In genomic region chr17:68600123-68600880, GRCh38 we compare ENCODE assay signal across 8 cellular contexts. TPM values are rescaled to one million over a fixed set of nuclear protein-coding genes. Genes with fewer than 3 reads are reported as not detected.
DNase-seq lines count a peak whose midpoint lies in the region; ATAC-seq and TF ChIP-seq lines count a peak whose summit lies in the region.

No MANE protein-coding gene starts in this region.

- WGBS in lung, 2 donors = 0 to 1% methylated on average over 60 to 79 of the region's 79 CpGs

- peak; percentile 55 for DNase-seq in CD14-positive monocyte (ENCODE audit: low spot score)
- peak; percentile 22 for DNase-seq in NCI-H526 treated with DMSO at 0.1 percent for 48 hours (lab: John Stamatoyannopoulos, UW)
- peak; percentile 14 for DNase-seq in dermis blood vessel endothelial cell
- peak; percentile 56 for DNase-seq in lung (ENCODE audit: low spot score)
- DNase-seq in type B pancreatic cell (ENCODE audit: extremely low spot score, unreplicated experiment) = peak; percentile 70

- H3K27ac ChIP-seq in lung (ENCODE audit: low read depth in 1 of 2, low read length in 1 of 2) = peak overlapping the region; percentile 66 to 95

- peaks cover 0 to 20% (median 8%) of the 10 kb centered on the region in 7 donors for H3K9me3 Mint-ChIP-seq in CD14-positive monocyte
- no peaks in the 10 kb centered on the region for H3K9me3 Mint-ChIP-seq in type B pancreatic cell

- peaks cover 52 to 67% (median 60%) of the 10 kb centered on the region in 3 donors for H3K27me3 Mint-ChIP-seq in CD14-positive monocyte (ENCODE audit: low read depth in 3 of 3)
- peaks cover 66% of the 10 kb centered on the region for H3K27me3 Mint-ChIP-seq in type B pancreatic cell

- intact Hi-C loops in CD14-positive monocyte (cut with micrococcal nuclease) = loop anchor here (5.0 to 10.0 kb wide), 3 partner anchors 33 to 154 kb away; partner anchors contain the start of gene PRKAR1A (in 1 of the 2)

- TF ChIP-seq CTCF in CD14-positive monocyte (IDR thresholded peaks at IDR 0.05) (no peak), lung (IDR thresholded peaks at IDR 0.05; ENCODE audit: control extremely low read depth, extremely low read depth) (no peak), type B pancreatic cell (conservative IDR thresholded peaks at IDR 0.05) (peak; percentile 35)

- H3K36me3 ChIP-seq in lung (ENCODE audit: control insufficient read depth in 2 of 2, insufficient read depth in 2 of 2, low read length in 2 of 2) = no peaks in the 10 kb centered on the region

- H3K4me3 Mint-ChIP-seq in CD14-positive monocyte = peak overlapping the region; percentile 86 to 91
- H3K4me3 Mint-ChIP-seq in type B pancreatic cell = peak overlapping the region; percentile 92

- no peaks in the 10 kb centered on the region for H3K27me3 ChIP-seq in lung (ENCODE audit: control insufficient read depth, insufficient read depth)

- peaks cover 3 to 6% of the 10 kb centered on the region in 2 donors for H3K4me1 ChIP-seq in lung (ENCODE audit: control insufficient read depth in 2 of 2, insufficient read depth in 2 of 2, low read length in 2 of 2)

- peak overlapping the region; percentile 56 for H3K4me3 ChIP-seq in lung

- H3K36me3 Mint-ChIP-seq in CD14-positive monocyte (peaks cover 15 to 42% of the 10 kb centered on the region in 2 donors), type B pancreatic cell (no peaks in the 10 kb centered on the region)

- peak; percentile 8 for ATAC-seq in lung (ENCODE audit: insufficient read depth, low FRiP score)
- ATAC-seq in GM21447 (IDR thresholded peaks at IDR 0.05; ENCODE audit: unreplicated experiment) = no peak
- ATAC-seq in GM18520 (IDR thresholded peaks at IDR 0.05; ENCODE audit: unreplicated experiment) = no peak
- ATAC-seq in GM18505 (IDR thresholded peaks at IDR 0.05; ENCODE audit: unreplicated experiment) = no peak

- H3K4me1 Mint-ChIP-seq in CD14-positive monocyte (peaks cover 47% of the 10 kb centered on the region), type B pancreatic cell (ENCODE audit: unreplicated experiment) (peaks cover 8% of the 10 kb centered on the region)

- TF ChIP-seq POLR2A in GM18505 (IDR thresholded peaks at IDR 0.05; ENCODE audit: borderline replicate concordance, extremely low read depth, insufficient read depth, insufficient read length) = no peak

- H3K9me3 ChIP-seq in lung (ENCODE audit: control insufficient read depth in 2 of 2, insufficient read depth in 1 of 2, low read length in 1 of 2) = no peaks in the 10 kb centered on the region

- peak overlapping the region in 3 of 7 donors; percentile 46 to 93 (median 82) for H3K27ac Mint-ChIP-seq in CD14-positive monocyte
- no peak overlapping the region for H3K27ac Mint-ChIP-seq in type B pancreatic cell

RNA-seq across cellular contexts. Expression of gene FAM20A, which starts 0.9 kb away (rescaled TPM):
- polyA plus RNA-seq in CD14-positive monocyte = 1 to 10 TPM in 1 of 2 donors, not detected in 1; 1.6 TPM
- total RNA-seq in dermis blood vessel endothelial cell = not detected in 2 replicates
- total RNA-seq in lung = 10 to 100 TPM; 69.7 to 86.1 TPM
- polyA plus RNA-seq in lung = 100 to 1,000 TPM in 1 of 2 donors, 10 to 100 TPM in 1; 72.0 to 101 TPM
- total RNA-seq in type B pancreatic cell (ENCODE audit: low replicate concordance) = 11.5 and 24.8 TPM in 2 replicates

Comparison
In these comparisons a context has a peak if more than half of its experiments do, and no peak if none do; other contexts are left out.
1. DNase-seq: peak in every context shown above with its lines; median percentile 70 in type B pancreatic cell; 56 in lung; 55 in CD14-positive monocyte; 22 in NCI-H526 treated with DMSO at 0.1 percent for 48 hours; 14 in dermis blood vessel endothelial cell.
2. RNA of gene FAM20A, which starts 0.9 kb away (total RNA-seq): 69.7 to 86.1 TPM in lung and 11.5 to 24.8 TPM in type B pancreatic cell; not detected in dermis blood vessel endothelial cell; every median in the first group is over 10 times any median in the second.